ENCODE assay signal across 10 cellular contexts in genomic region chr9:86368871-86369521, GRCh38. TPM values are rescaled to one million over a fixed set of nuclear protein-coding genes. Genes with fewer than 3 reads are reported as not detected.
DNase-seq lines count a peak whose midpoint lies in the region; ATAC-seq and TF ChIP-seq lines count a peak whose summit lies in the region.
"Had no signal": no experiment of that assay in that cellular context is flagged by ENCODE, and none has a peak within 500 bp of the region (broad histone marks: within the 10 kb centered on the region; RNA-seq: fewer than 3 reads in every experiment).

No MANE protein-coding gene starts in this region.

- no peak overlapping the region for H3K27ac Mint-ChIP-seq in Caco-2 (ENCODE audit: unreplicated experiment)
- H3K27ac Mint-ChIP-seq: activated CD8-positive, alpha-beta T cell treated with anti-CD3 and anti-CD28 coated beads for 36 hours had no signal

- peaks cover 23% of the 10 kb centered on the region for H3K9me3 Mint-ChIP-seq in Caco-2 (ENCODE audit: unreplicated experiment)

- TF ChIP-seq CTCF in RWPE2 (IDR thresholded peaks at IDR 0.05; ENCODE audit: poor library complexity, severe bottlenecking) (no peak), fibroblast of pulmonary artery (IDR thresholded peaks at IDR 0.05; ENCODE audit: low read length, missing control alignments) (no peak), Caco-2 (IDR thresholded peaks at IDR 0.05; ENCODE audit: insufficient read depth in 1 of 2, low read depth in 1 of 2, low read length in 1 of 2, severe bottlenecking in 1 of 2, unreplicated experiment in 1 of 2) (no peak)

- intact Hi-C loops in sciatic nerve (cut with DNase I), result no loop called here
- intact Hi-C loops in Caco-2 (cut with micrococcal nuclease; ENCODE audit: unreplicated experiment), result no loop called here

- DNase-seq in HCEC 1CT, result peak; percentile 98
- DNase-seq in RWPE2 (ENCODE audit: low spot score), result no peak
- peak; percentile 98 for DNase-seq in fibroblast of pulmonary artery (ENCODE audit: low read depth)
- no peak for DNase-seq in sciatic nerve (ENCODE audit: low spot score)
- no peak for DNase-seq in Caco-2
- no peak for DNase-seq in 8988T
- DNase-seq in anterior cingulate cortex (lab: John Stamatoyannopoulos, UW), result no peak
- DNase-seq: activated CD8-positive, alpha-beta T cell treated with anti-CD3 and anti-CD28 coated beads for 36 hours had no signal

- no peaks in the 10 kb centered on the region for H3K36me3 Mint-ChIP-seq in Caco-2 (ENCODE audit: insufficient read depth, unreplicated experiment)

- H3K4me1 ChIP-seq in RWPE2 (ENCODE audit: insufficient read depth, poor library complexity, severe bottlenecking), result peaks cover 5% of the 10 kb centered on the region
- H3K4me1 ChIP-seq in Caco-2, result no peaks in the 10 kb centered on the region

- H3K27me3 ChIP-seq in RWPE2 (ENCODE audit: insufficient read depth, poor library complexity, severe bottlenecking) (no peaks in the 10 kb centered on the region), Caco-2 (replicated peaks; ENCODE audit: control insufficient read depth, insufficient read depth, low read length) (no peaks in the 10 kb centered on the region)

- POLR2A ChIA-PET in Caco-2 (lab: Charles Lee), result no interaction called here

- H3K9me3 ChIP-seq in RWPE2 (ENCODE audit: severe bottlenecking), result no peaks in the 10 kb centered on the region
- no peaks in the 10 kb centered on the region for H3K9me3 ChIP-seq in Caco-2

- CTCF ChIA-PET in Caco-2 (lab: Charles Lee), result no interaction called here

- no peak overlapping the region for H3K4me3 Mint-ChIP-seq in Caco-2 (ENCODE audit: unreplicated experiment)
- H3K4me3 Mint-ChIP-seq: activated CD8-positive, alpha-beta T cell treated with anti-CD3 and anti-CD28 coated beads for 36 hours had no signal

- H3K4me3 ChIP-seq in RWPE2 (ENCODE audit: severe bottlenecking), result no peak overlapping the region
- no peak overlapping the region for H3K4me3 ChIP-seq in fibroblast of pulmonary artery (replicated peaks; ENCODE audit: low read depth, low read length)
- H3K4me3 ChIP-seq in Caco-2 (ENCODE audit: low read depth, low read length), result no peak overlapping the region
- H3K4me3 ChIP-seq: SK-N-MC had no signal

- H3K36me3 ChIP-seq in RWPE2 (ENCODE audit: low read depth) (no peaks in the 10 kb centered on the region), Caco-2 (ENCODE audit: control insufficient read depth, insufficient read depth, low read length) (no peaks in the 10 kb centered on the region)

- H3K27ac ChIP-seq in RWPE2 (ENCODE audit: poor library complexity, severe bottlenecking), result peak overlapping the region; percentile 19
- H3K27ac ChIP-seq: SK-N-MC had no signal

- ATAC-seq in RWPE2 (ENCODE audit: low read depth) (peak; percentile 84), sciatic nerve (peak; percentile 49), GM19452 (IDR thresholded peaks at IDR 0.05; ENCODE audit: unreplicated experiment) (no peak)
- ATAC-seq: activated CD8-positive, alpha-beta T cell treated with anti-CD3 and anti-CD28 coated beads for 36 hours had no signal

- peaks cover 2% of the 10 kb centered on the region for H3K27me3 Mint-ChIP-seq in Caco-2 (ENCODE audit: insufficient read depth, unreplicated experiment)

- no TSS peak for BruUV-seq in Caco-2 (replicated peaks; lab: Mats Ljungman, UMichigan)

- H3K4me1 Mint-ChIP-seq in Caco-2 (ENCODE audit: low read depth, unreplicated experiment), result no peaks in the 10 kb centered on the region

RNA-seq across cellular contexts. Expression of gene TUT7, which starts 14.8 kb away (rescaled TPM):
- total RNA-seq in sciatic nerve (33.5 TPM), Caco-2 (2022) (14.1 and 17.2 TPM in 2 replicates)

Comparison
In these comparisons a context has a peak if more than half of its experiments do, and no peak if none do; other contexts are left out.
1. DNase-seq: peak in HCEC 1CT (single experiment) and fibroblast of pulmonary artery (single experiment); none in RWPE2 (single experiment), sciatic nerve (single experiment), Caco-2 (0 of 2), 8988T (single experiment) and anterior cingulate cortex (0 of 58).